8 cellular contexts compared by ENCODE assay signal in genomic region chr9:80605129-80605528, GRCh38.
DNase-seq lines count a peak whose midpoint lies in the region; ATAC-seq and TF ChIP-seq lines count a peak whose summit lies in the region.

No MANE protein-coding gene starts in this region.

- no peaks in the 10 kb centered on the region for H3K36me3 ChIP-seq in breast epithelium

- ATAC-seq in GM21367 (IDR thresholded peaks at IDR 0.05; ENCODE audit: unreplicated experiment) (no peak), GM19328 (IDR thresholded peaks at IDR 0.05; ENCODE audit: unreplicated experiment) (no peak)

- H3K4me1 ChIP-seq in breast epithelium: no peaks in the 10 kb centered on the region

- no peaks in the 10 kb centered on the region for H3K27me3 ChIP-seq in breast epithelium

- peaks cover 33% of the 10 kb centered on the region for H3K4me1 Mint-ChIP-seq in nephron progenitor cell

- no peak overlapping the region for H3K4me3 Mint-ChIP-seq in nephron progenitor cell

- DNase-seq in DMS153 (lab: John Stamatoyannopoulos, UW) (peak; percentile 26), NCI-H1105 treated with DMSO at 0.1 percent for 48 hours (lab: John Stamatoyannopoulos, UW) (peak; percentile 61), breast epithelium (ENCODE audit: low spot score in 2 of 2) (no peak), nephron progenitor cell (no peak), OCI-M2 (lab: John Stamatoyannopoulos, UW; ENCODE audit: unreplicated experiment) (no peak), substantia nigra (lab: John Stamatoyannopoulos, UW) (no peak)

- no peak overlapping the region for H3K4me3 ChIP-seq in breast epithelium

- H3K27ac Mint-ChIP-seq in nephron progenitor cell: no peak overlapping the region

- peaks cover 7% of the 10 kb centered on the region for H3K36me3 Mint-ChIP-seq in nephron progenitor cell (ENCODE audit: low read depth)

- H3K9me3 Mint-ChIP-seq in nephron progenitor cell: peaks cover 9% of the 10 kb centered on the region

- intact Hi-C loops in breast epithelium (cut with DNase I; ENCODE audit: low total_unique reads): no loop called here

- no peaks in the 10 kb centered on the region for H3K9me3 ChIP-seq in breast epithelium

- H3K27ac ChIP-seq in breast epithelium: no peak overlapping the region
- H3K27ac ChIP-seq in substantia nigra (ENCODE audit: low read depth, low read length, poor library complexity, severe bottlenecking): no peak overlapping the region

- TF ChIP-seq CTCF in breast epithelium (IDR thresholded peaks at IDR 0.05) (peak in 2 of 3 donors; percentile 26 to 40), nephron progenitor cell (IDR thresholded peaks at IDR 0.05) (peak; percentile 44)

- TF ChIP-seq POLR2A in breast epithelium (IDR thresholded peaks at IDR 0.05): no peak

- no peaks in the 10 kb centered on the region for H3K27me3 Mint-ChIP-seq in nephron progenitor cell (ENCODE audit: low read depth, poor library complexity)

Comparison
In these comparisons a context has a peak if more than half of its experiments do, and no peak if none do; other contexts are left out.
1. DNase-seq: peak in DMS153 (single experiment) and NCI-H1105 treated with DMSO at 0.1 percent for 48 hours (single experiment); none in breast epithelium (0 of 2), nephron progenitor cell (single experiment), OCI-M2 (single experiment) and substantia nigra (0 of 49).